In the genomic region with DNA sequence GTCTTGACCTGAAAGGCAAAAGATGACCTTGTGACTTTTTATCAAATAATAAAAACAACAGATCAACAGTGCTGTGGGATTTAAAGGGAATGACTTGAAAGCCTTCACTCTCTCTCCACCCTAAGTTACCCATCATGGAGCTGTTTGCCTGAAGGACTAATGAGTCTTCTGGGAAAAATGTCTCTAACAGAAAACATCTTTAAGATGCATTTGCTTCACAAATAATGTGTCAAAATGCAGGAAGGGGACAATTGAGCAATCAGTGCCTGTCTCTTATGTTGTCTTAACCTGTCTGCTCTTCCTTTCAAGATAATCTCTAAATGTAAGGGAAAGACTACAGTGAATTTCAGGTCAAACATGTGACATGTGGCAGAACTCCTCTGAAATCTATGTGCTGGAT, we compare ENCODE assay signal across 35 cellular contexts.
"Had no signal": no experiment of that assay in that cellular context is flagged by ENCODE, and none has a peak within 500 bp of the region (broad histone marks: within the 10 kb centered on the region; RNA-seq: fewer than 3 reads in every experiment).

No MANE protein-coding gene starts in this region.

- H3K4me3 ChIP-seq: MG63 had no signal

- DNase-seq: Kasumi-1, MG63, MM.1S, MV-4-11, NCI-H1048, NCI-H1092, NCI-H1092 treated with DMSO at 0.1 percent for 48 hours, NCI-H1105, NCI-H1105 treated with DMSO at 0.1 percent for 48 hours, NCI-H1417, NCI-H1417 treated with DMSO at 0.1 percent for 48 hours, NCI-H1436, NCI-H1436 treated with DMSO at 0.1 percent for 48 hours, NCI-H146, NCI-H1694, NCI-H1694 treated with DMSO at 0.1 percent for 48 hours, NCI-H187, NCI-H187 treated with DMSO at 0.1 percent for 48 hours, NCI-H1930, NCI-H2029, NCI-H2029 treated with DMSO at 0.1 percent for 48 hours, NCI-H2081, NCI-H2081 treated with DMSO at 0.1 percent for 48 hours, NCI-H2107, NCI-H2171, NCI-H2171 treated with DMSO at 0.1 percent for 48 hours, NCI-H2227 treated with DMSO at 0.1 percent for 48 hours, NCI-H226, NCI-H345, NCI-H446, NCI-H446 treated with DMSO at 0.1 percent for 48 hours, NCI-H510A, NCI-H510A treated with DMSO at 0.1 percent for 48 hours, NCI-H524, NCI-H524 treated with DMSO at 0.1 percent for 48 hours had no signal

- H3K9me3 ChIP-seq: MG63 had no signal

- H3K27me3 ChIP-seq: MG63 had no signal

- H3K36me3 ChIP-seq: MG63 had no signal
